Comparison of ENCODE assay signal across 8 cellular contexts in genomic region chr2:171894612-171894947, GRCh38. TPM values are rescaled to one million over a fixed set of nuclear protein-coding genes. Genes with fewer than 3 reads are reported as not detected.
A peak's percentile ranks its signal among the peaks of the same experiment; 100 is the strongest.
DNase-seq lines count a peak whose midpoint lies in the region; TF ChIP-seq lines count a peak whose summit lies in the region.

No MANE protein-coding gene starts in this region.

- H3K4me1 Mint-ChIP-seq in nephron, result peaks cover 30% of the 10 kb centered on the region

- peak overlapping the region; percentile 92 for H3K4me2 ChIP-seq in Loucy (ENCODE audit: low read depth, low read length, poor library complexity, severe bottlenecking)

- H3F3A ChIP-seq in Loucy (ENCODE audit: low read depth), result no peaks in the 10 kb centered on the region

- peak overlapping the region; percentile 87 to 94 (median 94) for H3K4me3 Mint-ChIP-seq in nephron

- POLR2A ChIA-PET in BJ (lab: Charles Lee), result no interaction called here

- peaks cover 18% of the 10 kb centered on the region; the same call in 1 of the 2 replicates for H3K79me2 ChIP-seq in Loucy (ENCODE audit: insufficient read depth, low read length)

- CTCF ChIA-PET in BJ (lab: Yijun Ruan, JAX), result interaction anchor here (1.5 kb wide), 1 partner anchor 572 kb away, joined by 5 read pairs; no protein-coding TSS in a partner anchor

- no peaks in the 10 kb centered on the region for H3K36me3 ChIP-seq in BJ (ENCODE audit: control insufficient read depth, insufficient read depth, low read length)
- no peaks in the 10 kb centered on the region for H3K36me3 ChIP-seq in Loucy (ENCODE audit: insufficient read depth, low read length)
- no peaks in the 10 kb centered on the region for H3K36me3 ChIP-seq in duodenal mucosa (ENCODE audit: control insufficient read depth in 1 of 2, insufficient read depth in 2 of 2, low read length in 2 of 2)

- no peaks in the 10 kb centered on the region for H4K20me1 ChIP-seq in Loucy (ENCODE audit: insufficient read depth, low read length, poor library complexity, severe bottlenecking)

- peak overlapping the region; percentile 50 to 91 (median 88) for H3K27ac Mint-ChIP-seq in nephron

- H3K9me3 ChIP-seq in Loucy (ENCODE audit: insufficient read depth, low read depth, low read length) (no peaks in the 10 kb centered on the region), duodenal mucosa (ENCODE audit: control insufficient read depth in 1 of 2, low read length in 2 of 2) (peaks cover 0 to 2% of the 10 kb centered on the region in 2 donors)

- H3K27me3 ChIP-seq in BJ (ENCODE audit: control insufficient read depth, insufficient read depth, low read length) (no peaks in the 10 kb centered on the region), Loucy (ENCODE audit: insufficient read depth, low read length, poor library complexity, severe bottlenecking) (no peaks in the 10 kb centered on the region), duodenal mucosa (ENCODE audit: control insufficient read depth in 1 of 2, insufficient read depth in 2 of 2, low read length in 2 of 2) (no peaks in the 10 kb centered on the region)

- peaks cover 10% of the 10 kb centered on the region for H3K36me3 Mint-ChIP-seq in nephron (ENCODE audit: low read depth)

- H3K4me1 ChIP-seq in Loucy (ENCODE audit: insufficient read depth, low read length, poor library complexity, severe bottlenecking), result peaks cover 28% of the 10 kb centered on the region
- peaks cover 16 to 17% of the 10 kb centered on the region in 2 donors for H3K4me1 ChIP-seq in duodenal mucosa (ENCODE audit: control insufficient read depth in 1 of 2, insufficient read depth in 2 of 2, low read length in 2 of 2)

- TF ChIP-seq CTCF in BJ (IDR thresholded peaks at IDR 0.05; ENCODE audit: insufficient read depth, low read depth, low read length), result no peak
- TF ChIP-seq CTCF in Loucy (conservative IDR thresholded peaks at IDR 0.05; ENCODE audit: low read length), result no peak
- TF ChIP-seq CTCF in nephron (IDR thresholded peaks at IDR 0.05; ENCODE audit: unreplicated experiment in 3 of 3), result no peak

- no peaks in the 10 kb centered on the region for H3K9me2 ChIP-seq in Loucy (replicated peaks; ENCODE audit: low read depth, low read length)

- H2AFZ ChIP-seq in Loucy (ENCODE audit: low read length), result peak overlapping the region; percentile 99

- no peaks in the 10 kb centered on the region for H3K27me3 Mint-ChIP-seq in nephron (ENCODE audit: low read depth)

- H3K27ac ChIP-seq in duodenal mucosa (ENCODE audit: low read depth, low read length), result no peak overlapping the region

- intact Hi-C loops in posterior cingulate gyrus (cut with DNase I), result loop anchor here (2.0 kb wide), 1 partner anchor 28 kb away; the partner anchor contains the start of gene HAT1

- H3K9me3 Mint-ChIP-seq in nephron, result peaks cover 4% of the 10 kb centered on the region

- H3K4me3 ChIP-seq in BJ (ENCODE audit: low read depth, low read length), result peak overlapping the region; percentile 60
- peak overlapping the region; percentile 96 for H3K4me3 ChIP-seq in Loucy (ENCODE audit: low read length, poor library complexity, severe bottlenecking)
- H3K4me3 ChIP-seq in duodenal mucosa (ENCODE audit: low read depth in 1 of 2, low read length in 2 of 2), result peak overlapping the region; percentile 76 to 100

- DNase-seq in BJ (ENCODE audit: low read depth) (no peak), LoVo (ENCODE audit: low spot score) (no peak), COLO829 (ENCODE audit: low spot score) (no peak), OCI-M2 (lab: John Stamatoyannopoulos, UW; ENCODE audit: unreplicated experiment) (no peak), posterior cingulate gyrus (no peak)

- H3K9ac ChIP-seq in Loucy (ENCODE audit: low read depth, low read length, poor library complexity, severe bottlenecking) (peak overlapping the region; percentile 80), duodenal mucosa (ENCODE audit: low read depth in 1 of 2, low read length in 2 of 2) (peak overlapping the region; percentile 48 to 80)

RNA-seq across cellular contexts. Expression of gene SLC25A12, which starts 0.5 kb away (rescaled TPM):
- 16.3 and 19.5 TPM in 2 replicates for polyA plus RNA-seq in BJ (2011; rRNA removed)
- 9.7 and 11.6 TPM in 2 replicates for polyA minus RNA-seq in BJ (2011; rRNA and poly(A)+ RNA removed)

RNA-seq across cellular contexts. Expression of gene HAT1, which starts 27.7 kb away (rescaled TPM):
- 19.9 and 51.7 TPM in 2 replicates for polyA plus RNA-seq in BJ (2011; rRNA removed)
- 9.6 and 11.8 TPM in 2 replicates for polyA minus RNA-seq in BJ (2011; rRNA and poly(A)+ RNA removed)
